Comparison of ENCODE assay signal across 8 cellular contexts in the genomic region with DNA sequence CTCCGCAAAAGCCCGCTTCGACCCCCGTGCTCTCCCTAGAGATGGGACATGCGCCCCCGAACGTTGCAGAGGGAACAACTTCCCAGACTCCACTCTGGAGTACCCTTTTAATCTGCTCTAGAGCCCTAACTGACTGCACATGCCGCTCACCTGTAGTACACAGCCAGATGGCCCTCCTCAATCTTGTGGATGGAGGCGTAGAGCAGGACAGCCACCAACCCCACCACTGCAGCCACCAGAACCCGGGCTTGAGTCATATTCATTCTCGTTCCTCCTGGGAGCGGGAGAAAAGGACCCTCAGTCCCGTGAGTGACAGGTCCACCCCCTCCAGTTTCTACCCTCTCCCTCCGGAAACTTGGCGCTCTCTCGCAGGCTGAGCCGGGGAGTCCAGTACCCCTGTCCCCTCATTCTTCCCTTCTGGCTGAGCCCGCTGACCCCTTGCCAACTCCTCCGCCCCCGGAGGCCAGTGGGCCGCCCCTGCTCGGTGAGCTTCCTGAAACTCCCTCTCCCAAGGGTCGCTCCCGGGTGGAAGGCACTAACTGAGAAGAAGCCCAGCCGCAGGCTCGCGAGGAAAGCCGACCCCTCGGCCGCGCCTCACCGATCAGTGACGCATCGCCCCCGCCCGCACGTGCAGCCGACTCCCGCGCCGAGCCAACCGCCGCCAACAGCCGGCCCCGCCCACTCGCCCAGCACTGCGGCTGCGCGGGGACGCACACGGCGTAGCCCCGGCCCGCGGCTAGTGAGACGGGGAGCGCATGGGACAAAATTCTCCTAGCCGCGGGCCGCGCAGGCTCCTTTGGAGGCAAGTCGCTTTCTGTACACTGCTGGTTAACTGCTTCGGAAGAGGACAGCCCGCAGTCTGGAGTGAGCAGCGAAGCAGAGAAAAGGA. TPM values are rescaled to one million over a fixed set of nuclear protein-coding genes. Genes with fewer than 3 reads are reported as not detected.
A peak's percentile ranks its signal among the peaks of the same experiment; 100 is the strongest.
DNase-seq lines count a peak whose midpoint lies in the region; ATAC-seq, FAIRE-seq and TF ChIP-seq lines count a peak whose summit lies in the region.

A gene (minus strand): TSS at position 666 of the 889 bp plus-strand sequence. CDS start 403 bp downstream, at position 263.

- no peaks in the 10 kb centered on the region for H3K9me1 ChIP-seq in endothelial cell of umbilical vein (replicated peaks; ENCODE audit: control insufficient read depth, extremely low read depth, insufficient read depth, low read length)

- H3K4me2 ChIP-seq in OCI-LY3 (ENCODE audit: low read length) (peak within 1 kb of the TSS; percentile 77), endothelial cell of umbilical vein (ENCODE audit: insufficient read depth, low read length) (peak within 1 kb of the TSS; percentile 83)

- H2AFZ ChIP-seq in OCI-LY3 (ENCODE audit: low read depth, low read length) (peak within 1 kb of the TSS; percentile 90), endothelial cell of umbilical vein (ENCODE audit: low read depth, low read length) (peak within 1 kb of the TSS; percentile 63)

- H3K9me3 ChIP-seq in HUES64 (ENCODE audit: insufficient read depth, low read depth, low read length) (no peaks in the 10 kb centered on the region), OCI-LY3 (ENCODE audit: insufficient read depth, low read length) (no peaks in the 10 kb centered on the region), endothelial cell of umbilical vein (replicated peaks; ENCODE audit: control insufficient read depth, insufficient read depth, low read length) (no peaks in the 10 kb centered on the region)

- no TSS peak for BruUV-seq in endothelial cell of umbilical vein (replicated peaks; lab: Mats Ljungman, UMichigan)

- H3K36me3 ChIP-seq in HUES64 (ENCODE audit: insufficient read depth, low read length) (peaks cover 53% of the 10 kb centered on the region), OCI-LY3 (replicated peaks; ENCODE audit: low read depth, low read length) (peaks cover 18% of the 10 kb centered on the region), endothelial cell of umbilical vein (ENCODE audit: control insufficient read depth in 2 of 2, extremely low read depth in 1 of 2, insufficient read depth in 2 of 2, low read length in 2 of 2) (peaks cover under 1 to 7% of the 10 kb centered on the region in 2 experiments)

- FAIRE-seq in endothelial cell of umbilical vein (lab: Jason Lieb, UNC) = peak; percentile 78

- no peaks in the 10 kb centered on the region for H4K20me1 ChIP-seq in OCI-LY3 (ENCODE audit: insufficient read depth, low read length)
- H4K20me1 ChIP-seq in endothelial cell of umbilical vein (replicated peaks; ENCODE audit: control insufficient read depth, extremely low read depth, insufficient read depth, low read length) = no peaks in the 10 kb centered on the region

- intact Hi-C loops in endothelial cell of umbilical vein (cut with micrococcal nuclease) = loop anchor here (1.0 to 5.0 kb wide), 5 partner anchors 44 to 453 kb away; a partner anchor contains a TSS

- CTCF ChIA-PET in endothelial cell of umbilical vein (lab: Charles Lee) = interaction anchor here (0.6 to 2.6 kb wide), 3 partner anchors 140 to 340 kb away, joined by 3 to 7 read pairs (median 5); no protein-coding TSS in a partner anchor

- H3K27ac ChIP-seq in HUES64 (ENCODE audit: low read depth, low read length) = peak within 1 kb of the TSS; percentile 82
- H3K27ac ChIP-seq in OCI-LY3 (ENCODE audit: low read length) = peak within 1 kb of the TSS; percentile 70
- peak within 1 kb of the TSS; percentile 42 for H3K27ac ChIP-seq in endothelial cell of umbilical vein (ENCODE audit: insufficient read depth, low read depth, low read length)

- under 1% methylated on average over 65 of the region's 65 CpGs for WGBS in HUES64

- POLR2A ChIA-PET in endothelial cell of umbilical vein (lab: Charles Lee) = no interaction called here

- dilution Hi-C loops in endothelial cell of umbilical vein (cut with MboI; ENCODE audit: extremely low pct_ligation_motif_present, low sequenced_read_pairs) = no loop called here

- H3K79me2 ChIP-seq in OCI-LY3 (ENCODE audit: low read length) (peaks cover 56% of the 10 kb centered on the region), endothelial cell of umbilical vein (ENCODE audit: control insufficient read depth, insufficient read depth, low read length) (peaks cover 41% of the 10 kb centered on the region)

- in situ Hi-C loops in Caki2 (cut with HindIII; ENCODE audit: low pct_unique_long_range_greater_than_20kb, low sequenced_read_pairs) = no loop called here

- peak within 1 kb of the TSS; percentile 86 for H3K9ac ChIP-seq in HUES64 (ENCODE audit: low read depth, low read length)
- peak within 1 kb of the TSS; percentile 90 for H3K9ac ChIP-seq in OCI-LY3 (ENCODE audit: low read length)
- peak within 1 kb of the TSS; percentile 78 for H3K9ac ChIP-seq in endothelial cell of umbilical vein (replicated peaks; ENCODE audit: extremely low read depth, insufficient read depth, low read length)

- H3K27me3 ChIP-seq in HUES64 (ENCODE audit: insufficient read depth, low read length) = no peaks in the 10 kb centered on the region
- H3K27me3 ChIP-seq in OCI-LY3 (ENCODE audit: low read depth, low read length) = no peaks in the 10 kb centered on the region
- H3K27me3 ChIP-seq in endothelial cell of umbilical vein (ENCODE audit: control insufficient read depth in 2 of 2, insufficient read depth in 2 of 2, low read length in 2 of 2) = no peaks in the 10 kb centered on the region

- peak; percentile 87 for ATAC-seq in GM21423 (IDR thresholded peaks at IDR 0.05; ENCODE audit: unreplicated experiment)

- H3K4me1 ChIP-seq in HUES64 (ENCODE audit: insufficient read depth, low read length) = peaks cover 10% of the 10 kb centered on the region; the same call in 1 of the 2 replicates
- H3K4me1 ChIP-seq in OCI-LY3 (ENCODE audit: low read length) = peaks cover 16% of the 10 kb centered on the region
- peaks cover 16% of the 10 kb centered on the region for H3K4me1 ChIP-seq in endothelial cell of umbilical vein (ENCODE audit: control insufficient read depth, extremely low read depth, insufficient read depth, low read length)

- H3K4me3 ChIP-seq in HUES64 (ENCODE audit: low read length) (peak within 1 kb of the TSS; percentile 76), OCI-LY3 (ENCODE audit: low read length) (peak within 1 kb of the TSS; percentile 96), endothelial cell of umbilical vein (replicated peaks in 1 of 3; ENCODE audit: insufficient read depth in 1 of 3, low read depth in 1 of 3, low read length in 3 of 3) (peak within 1 kb of the TSS; percentile 51 to 89 (median 55))

- no peak for TF ChIP-seq CTCF in OCI-LY3 (IDR thresholded peaks at IDR 0.05; ENCODE audit: low read depth, low read length)
- TF ChIP-seq CTCF in endothelial cell of umbilical vein (IDR thresholded peaks at IDR 0.05; ENCODE audit: extremely low read depth in 1 of 2, insufficient read depth in 1 of 2, low read depth in 1 of 2, low read length in 2 of 2) = peak in 1 of 2 donors; percentile 8

- peak; percentile 88 for TF ChIP-seq POLR2A in endothelial cell of umbilical vein (IDR thresholded peaks at IDR 0.05; ENCODE audit: low read depth, low read length)

- peak; percentile 90 for DNase-seq in Caki2 (ENCODE audit: low read depth)
- DNase-seq in activated CD8-positive, alpha-beta memory T cell treated with anti-CD3 and anti-CD28 coated beads, Interleukin-2, amount 50 U/mL, for 48 hours = peak; percentile 97
- DNase-seq in endothelial cell of umbilical vein (ENCODE audit: low read depth, low spot score) = peak; percentile 95
- DNase-seq in middle frontal gyrus (ENCODE audit: extremely low spot score, low spot score) = peak; percentile 90
- peak; percentile 80 to 85 for DNase-seq in stimulated activated CD8-positive, alpha-beta memory T cell treated with anti-CD3 and anti-CD28 coated beads, Interleukin-2, amount 100 ng/mL, for 1 hour (ENCODE audit: low read depth in 2 of 2)

TF ChIP-seq in endothelial cell of umbilical vein, 7 proteins besides CTCF, POLR2A, EP300 and RAD21:
- no peak for TF ChIP-seq EZH2 (IDR thresholded peaks at IDR 0.05; ENCODE audit: borderline replicate concordance, low read depth, low read length, severe bottlenecking)
- peak; percentile 69 for TF ChIP-seq MYC (IDR thresholded peaks at IDR 0.05; ENCODE audit: low read depth, low read length)
- TF ChIP-seq POLR2AphosphoS5 (IDR thresholded peaks at IDR 0.05; ENCODE audit: insufficient read depth, low read depth, low read length) = peak; percentile 96
- TF ChIP-seq, protein P1, sequence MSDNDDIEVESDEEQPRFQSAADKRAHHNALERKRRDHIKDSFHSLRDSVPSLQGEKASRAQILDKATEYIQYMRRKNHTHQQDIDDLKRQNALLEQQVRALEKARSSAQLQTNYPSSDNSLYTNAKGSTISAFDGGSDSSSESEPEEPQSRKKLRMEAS (IDR thresholded peaks at IDR 0.05; ENCODE audit: insufficient read depth, insufficient read length) = peak; percentile 71
- TF ChIP-seq FOS (IDR thresholded peaks at IDR 0.05; ENCODE audit: borderline replicate concordance, insufficient read depth, low read length) = peak; percentile 64

RNA-seq across cellular contexts. Expression of the gene that starts here (rescaled TPM):
- total RNA-seq in Caki2 (2014; rRNA removed; shearing (Covaris generic); ENCODE audit: low replicate concordance) = 31.4 and 33.6 TPM in 2 replicates
- polyA plus RNA-seq in HUES64 (2013, experiment 1 of 2) = 29.6 TPM
- 33.2 TPM for polyA plus RNA-seq in HUES64 (2013, experiment 2 of 2)
- total RNA-seq in endothelial cell of umbilical vein = 51.0 and 51.9 TPM in 2 replicates
- 25.0 and 30.7 TPM in 2 replicates for polyA plus RNA-seq in endothelial cell of umbilical vein
- polyA plus RNA-seq in endothelial cell of umbilical vein (2011; cell fraction: cytosol; rRNA removed) = 39.1 and 39.3 TPM in 2 replicates
- 23.1 and 30.2 TPM in 2 replicates for polyA plus RNA-seq in endothelial cell of umbilical vein (2011; cell fraction: nucleus; rRNA removed)
- 68.7 and 90.7 TPM in 2 replicates for polyA plus RNA-seq in endothelial cell of umbilical vein (2012)
- 34.9 and 37.3 TPM in 2 replicates for polyA minus RNA-seq in endothelial cell of umbilical vein
- polyA minus RNA-seq in endothelial cell of umbilical vein (2011; cell fraction: cytosol; rRNA and poly(A)+ RNA removed) = 18.0 TPM
- polyA minus RNA-seq in endothelial cell of umbilical vein (2011; cell fraction: nucleus; rRNA and poly(A)+ RNA removed) = 10.3 and 16.1 TPM in 2 replicates

Comparison
In these comparisons a context has a peak if more than half of its experiments do, and no peak if none do; other contexts are left out.
1. Peak in every context shown above with its lines: DNase-seq, ATAC-seq, H3K4me3 ChIP-seq and H3K27ac ChIP-seq.